Comparison of ENCODE assay signal across 1 cellular context in the genomic region with DNA sequence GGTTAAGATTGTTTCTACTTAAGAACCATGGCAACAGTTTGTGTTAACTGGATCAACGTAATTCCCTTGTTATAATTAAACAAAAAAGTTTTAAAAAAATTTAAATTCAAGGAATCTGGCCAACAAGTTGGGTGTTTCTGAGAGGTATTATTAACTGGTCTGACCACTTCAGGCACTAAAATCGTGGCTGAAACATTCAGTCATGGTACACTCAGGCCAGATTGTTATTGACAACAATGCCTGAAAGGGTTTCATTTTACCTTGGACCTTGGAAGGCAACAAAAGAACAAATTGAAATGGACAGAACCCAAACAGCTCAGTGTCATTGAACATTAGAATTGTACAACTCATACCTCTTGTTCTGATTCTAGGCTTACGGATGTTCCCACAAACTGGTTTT.
TF ChIP-seq lines count a peak whose summit lies in the region.

No MANE protein-coding gene starts in this region.

TF ChIP-seq in HCT116, 20 proteins besides CTCF, POLR2A, EP300 and RAD21 (continued from another document):
- TF ChIP-seq FOSL1 (IDR thresholded peaks at IDR 0.05; ENCODE audit: low read depth) (no peak), POLR2AphosphoS5 (IDR thresholded peaks at IDR 0.05; ENCODE audit: low read depth, low read length) (no peak), CEBPB (IDR thresholded peaks at IDR 0.05; ENCODE audit: low read depth) (no peak), ZNF274 (IDR thresholded peaks at IDR 0.05; ENCODE audit: low read depth, low read length) (no peak), SIN3A (IDR thresholded peaks at IDR 0.05; ENCODE audit: low read depth) (no peak)
